ENCODE assay signal across 11 cellular contexts in the genomic region with DNA sequence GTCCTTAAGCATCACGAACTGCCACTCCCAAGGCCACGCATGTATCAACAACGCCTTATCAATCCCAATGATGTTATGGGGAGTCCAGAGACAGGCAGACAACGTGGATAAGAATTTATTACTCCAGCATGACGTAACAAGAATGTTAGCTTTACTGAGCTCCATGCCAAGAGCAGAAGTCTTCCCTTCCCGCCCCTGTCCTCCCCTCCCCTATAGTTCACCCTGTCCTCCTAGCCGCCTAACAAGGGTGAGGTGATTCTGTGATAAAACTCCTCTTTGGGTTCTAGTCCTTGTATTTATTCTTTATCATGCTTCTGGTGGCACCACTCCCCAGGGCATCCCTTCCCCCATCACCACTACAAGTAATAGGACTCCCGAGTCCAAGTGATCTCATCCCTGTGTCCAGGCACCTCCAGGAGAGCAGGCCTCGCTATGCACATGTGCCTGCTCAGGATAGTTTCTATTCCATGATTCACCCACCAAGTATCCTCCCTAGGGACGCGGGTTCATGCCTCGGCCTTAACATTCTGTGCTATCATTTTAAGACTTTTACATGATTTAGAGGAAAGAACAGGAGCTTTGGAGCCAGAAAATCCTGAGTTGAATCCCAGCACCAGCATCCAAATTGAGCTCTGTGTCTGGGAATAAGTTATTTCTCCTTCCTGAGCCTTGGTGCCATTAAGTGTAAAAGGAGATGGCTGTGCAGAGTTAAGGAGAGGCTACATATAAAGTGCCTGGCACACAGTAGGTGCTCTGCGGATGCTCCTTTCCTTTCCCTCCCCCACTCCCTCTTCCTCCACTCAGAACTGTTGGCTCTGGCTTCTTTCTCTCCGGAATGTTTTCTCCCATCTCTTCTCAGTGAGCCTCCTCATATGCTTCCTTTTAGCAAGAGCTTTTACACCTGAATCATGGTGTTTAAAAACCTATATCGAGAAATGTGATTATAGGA. TPM values are rescaled to one million over a fixed set of nuclear protein-coding genes. Genes with fewer than 3 reads are reported as not detected.
DNase-seq lines count a peak whose midpoint lies in the region; ATAC-seq and TF ChIP-seq lines count a peak whose summit lies in the region.
"Had no signal": no experiment of that assay in that cellular context is flagged by ENCODE, and none has a peak within 500 bp of the region (broad histone marks: within the 10 kb centered on the region; RNA-seq: fewer than 3 reads in every experiment).

No MANE protein-coding gene starts in this region.

- H2AFZ ChIP-seq in SK-N-SH (ENCODE audit: low read depth): peak overlapping the region; percentile 5; the same call in 1 of the 2 replicates

- 61% methylated on average over 15 of the region's 15 CpGs for WGBS in SK-N-SH (ENCODE audit: low lambda C conversion rate)

- no peaks in the 10 kb centered on the region for H3K27me3 ChIP-seq in SK-N-SH (ENCODE audit: insufficient read depth)

- no peak overlapping the region for H3K4me3 ChIP-seq in SK-N-SH (ENCODE audit: low read depth in 2 of 2, low read length in 1 of 2)
- no peak overlapping the region for H3K4me3 ChIP-seq in foreskin fibroblast (ENCODE audit: low read depth in 1 of 2, low read length in 2 of 2)

- no peaks in the 10 kb centered on the region for H3K4me1 Mint-ChIP-seq in activated CD4-positive, alpha-beta T cell treated with anti-CD3 and anti-CD28 coated beads for 36 hours
- H3K4me1 Mint-ChIP-seq: T-helper 17 cell had no signal

- peaks cover 8% of the 10 kb centered on the region for H3K9me3 ChIP-seq in SK-N-SH

- peak in 1 of 2 experiments; percentile 88; a peak in 2 of 4 replicates for TF ChIP-seq EP300 in SK-N-SH (IDR thresholded peaks at IDR 0.05; ENCODE audit: borderline replicate concordance in 1 of 2, low read depth in 1 of 2, low read length in 1 of 2)

- peaks cover 13% of the 10 kb centered on the region for H3F3A ChIP-seq in SK-N-SH (replicated peaks; ENCODE audit: insufficient read depth)

- H3K4me2 ChIP-seq in SK-N-SH: peak overlapping the region; percentile 51

- H3K79me2 ChIP-seq in SK-N-SH (ENCODE audit: insufficient read depth): peaks cover 35% of the 10 kb centered on the region; the same call in 1 of the 2 replicates

- H3K36me3 Mint-ChIP-seq in activated CD4-positive, alpha-beta T cell treated with anti-CD3 and anti-CD28 coated beads for 36 hours (ENCODE audit: low read depth): no peaks in the 10 kb centered on the region

- intact Hi-C loops in sciatic nerve (cut with DNase I): no loop called here
- intact Hi-C loops in activated CD4-positive, alpha-beta T cell treated with anti-CD3 and anti-CD28 coated beads for 36 hours (cut with DNase I, micrococcal nuclease): no loop called here

- no peaks in the 10 kb centered on the region for H4K20me1 ChIP-seq in SK-N-SH (ENCODE audit: insufficient read depth)

- peaks cover 29 to 41% of the 10 kb centered on the region in 2 experiments for H3K36me3 ChIP-seq in SK-N-SH (replicated peaks in 1 of 2; ENCODE audit: control insufficient read depth in 1 of 2, insufficient read depth in 2 of 2, low read length in 1 of 2)

- POLR2A ChIA-PET in SK-N-SH (lab: Yijun Ruan, JAX): interaction anchor here (0.6 kb wide), 1 partner anchor 12 kb away, joined by 3 read pairs; no protein-coding TSS in a partner anchor
- POLR2A ChIA-PET in activated CD4-positive, alpha-beta T cell treated with anti-CD3 and anti-CD28 coated beads for 36 hours (lab: Charles Lee): no interaction called here

- H3K27ac Mint-ChIP-seq in activated CD4-positive, alpha-beta T cell treated with anti-CD3 and anti-CD28 coated beads for 36 hours: no peak overlapping the region
- H3K27ac Mint-ChIP-seq: T-helper 17 cell had no signal

- DNase-seq in ELF-1 (ENCODE audit: low read depth, low spot score): peak; percentile 56
- no peak for DNase-seq in SK-N-SH
- peak; percentile 80 to 88 for DNase-seq in foreskin fibroblast
- no peak for DNase-seq in sciatic nerve (ENCODE audit: low spot score)
- no peak for DNase-seq in activated CD4-positive, alpha-beta T cell treated with anti-CD3 and anti-CD28 coated beads for 36 hours
- DNase-seq in iPS-NIHi7 (ENCODE audit: extremely low spot score): no peak
- no peak for DNase-seq in stimulated activated CD4-positive, alpha-beta T cell treated with anti-CD3 and anti-CD28 coated beads, Interleukin-15, amount 100 ng/mL, for 24 hours
- DNase-seq: DMS153, KG1, T-helper 17 cell had no signal

- peaks cover 3 to 10% of the 10 kb centered on the region in 2 experiments; a peak in 2 of 4 replicates for H3K4me1 ChIP-seq in SK-N-SH (ENCODE audit: control insufficient read depth in 1 of 2, insufficient read depth in 2 of 2, low read depth in 1 of 2, low read length in 1 of 2)

- H3K9me2 ChIP-seq in SK-N-SH: no peaks in the 10 kb centered on the region

- ATAC-seq in sciatic nerve (peak; percentile 79), HG03432 (IDR thresholded peaks at IDR 0.05; ENCODE audit: unreplicated experiment) (no peak)
- no peak for ATAC-seq in activated CD4-positive, alpha-beta T cell treated with anti-CD3 and anti-CD28 coated beads for 36 hours
- ATAC-seq: T-helper 17 cell had no signal

- H3K4me3 Mint-ChIP-seq in activated CD4-positive, alpha-beta T cell treated with anti-CD3 and anti-CD28 coated beads for 36 hours: no peak overlapping the region
- H3K4me3 Mint-ChIP-seq: T-helper 17 cell had no signal

- CTCF ChIA-PET in SK-N-SH (lab: Yijun Ruan, JAX): interaction anchor here (1.0 to 1.9 kb wide), 8 partner anchors 10 to 357 kb away, joined by 3 to 7 read pairs (median 4); no protein-coding TSS in a partner anchor
- CTCF ChIA-PET in activated CD4-positive, alpha-beta T cell treated with anti-CD3 and anti-CD28 coated beads for 36 hours (lab: Charles Lee): interaction anchor here (0.6 to 1.3 kb wide), 4 partner anchors 8 to 26 kb away, joined by 3 to 5 read pairs (median 3); no protein-coding TSS in a partner anchor

- H3K9me3 Mint-ChIP-seq in activated CD4-positive, alpha-beta T cell treated with anti-CD3 and anti-CD28 coated beads for 36 hours (ENCODE audit: low read depth): peaks cover 11% of the 10 kb centered on the region

- peak overlapping the region; percentile 39 to 74; a peak in 3 of 4 replicates for H3K27ac ChIP-seq in SK-N-SH (ENCODE audit: low read depth in 2 of 2, low read length in 1 of 2)

- peaks cover 19% of the 10 kb centered on the region for H3K27me3 Mint-ChIP-seq in activated CD4-positive, alpha-beta T cell treated with anti-CD3 and anti-CD28 coated beads for 36 hours

- TF ChIP-seq RAD21 in SK-N-SH (IDR thresholded peaks at IDR 0.05; ENCODE audit: low read length): no peak

- peak overlapping the region; percentile 41; the same call in 1 of the 2 replicates for H3K9ac ChIP-seq in SK-N-SH

- no peak for TF ChIP-seq CTCF in SK-N-SH (IDR thresholded peaks at IDR 0.05)
- TF ChIP-seq CTCF in foreskin fibroblast (IDR thresholded peaks at IDR 0.05; ENCODE audit: low read depth, low read length): no peak

TF ChIP-seq in SK-N-SH, 30 proteins besides CTCF, POLR2A, EP300 and RAD21 (continues in another document):
- TF ChIP-seq FOXM1 (IDR thresholded peaks at IDR 0.05; ENCODE audit: low read depth) (no peak), POLR2AphosphoS5 (IDR thresholded peaks at IDR 0.05; ENCODE audit: low read depth, low read length) (peak; percentile 80; the same call in 1 of the 2 replicates), SMC3 (IDR thresholded peaks at IDR 0.05; ENCODE audit: low read depth, low read length) (no peak), TAF1 (IDR thresholded peaks at IDR 0.05; ENCODE audit: borderline replicate concordance, low read depth, low read length) (no peak), MEF2A (IDR thresholded peaks at IDR 0.05; ENCODE audit: borderline replicate concordance, low read depth) (0 out of 2 replicates have a peak, but pooled peaks have one; percentile 14), RCOR1 (IDR thresholded peaks at IDR 0.05; ENCODE audit: low read length) (no peak), TCF12 (IDR thresholded peaks at IDR 0.05) (peak; percentile 93), CHD2 (IDR thresholded peaks at IDR 0.05; ENCODE audit: low read length, partially characterized antibody) (no peak), FOSL2 (IDR thresholded peaks at IDR 0.05; ENCODE audit: borderline replicate concordance, low read depth) (peak; percentile 95)
- TF ChIP-seq, protein P1, sequence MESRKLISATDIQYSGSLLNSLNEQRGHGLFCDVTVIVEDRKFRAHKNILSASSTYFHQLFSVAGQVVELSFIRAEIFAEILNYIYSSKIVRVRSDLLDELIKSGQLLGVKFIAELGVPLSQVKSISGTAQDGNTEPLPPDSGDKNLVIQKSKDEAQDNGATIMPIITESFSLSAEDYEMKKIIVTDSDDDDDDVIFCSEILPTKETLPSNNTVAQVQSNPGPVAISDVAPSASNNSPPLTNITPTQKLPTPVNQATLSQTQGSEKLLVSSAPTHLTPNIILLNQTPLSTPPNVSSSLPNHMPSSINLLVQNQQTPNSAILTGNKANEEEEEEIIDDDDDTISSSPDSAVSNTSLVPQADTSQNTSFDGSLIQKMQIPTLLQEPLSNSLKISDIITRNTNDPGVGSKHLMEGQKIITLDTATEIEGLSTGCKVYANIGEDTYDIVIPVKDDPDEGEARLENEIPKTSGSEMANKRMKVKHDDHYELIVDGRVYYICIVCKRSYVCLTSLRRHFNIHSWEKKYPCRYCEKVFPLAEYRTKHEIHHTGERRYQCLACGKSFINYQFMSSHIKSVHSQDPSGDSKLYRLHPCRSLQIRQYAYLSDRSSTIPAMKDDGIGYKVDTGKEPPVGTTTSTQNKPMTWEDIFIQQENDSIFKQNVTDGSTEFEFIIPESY (IDR thresholded peaks at IDR 0.05; ENCODE audit: borderline replicate concordance, low read depth): 0 out of 2 replicates have a peak, but pooled peaks have one; percentile 43
- TF ChIP-seq, protein P2, sequence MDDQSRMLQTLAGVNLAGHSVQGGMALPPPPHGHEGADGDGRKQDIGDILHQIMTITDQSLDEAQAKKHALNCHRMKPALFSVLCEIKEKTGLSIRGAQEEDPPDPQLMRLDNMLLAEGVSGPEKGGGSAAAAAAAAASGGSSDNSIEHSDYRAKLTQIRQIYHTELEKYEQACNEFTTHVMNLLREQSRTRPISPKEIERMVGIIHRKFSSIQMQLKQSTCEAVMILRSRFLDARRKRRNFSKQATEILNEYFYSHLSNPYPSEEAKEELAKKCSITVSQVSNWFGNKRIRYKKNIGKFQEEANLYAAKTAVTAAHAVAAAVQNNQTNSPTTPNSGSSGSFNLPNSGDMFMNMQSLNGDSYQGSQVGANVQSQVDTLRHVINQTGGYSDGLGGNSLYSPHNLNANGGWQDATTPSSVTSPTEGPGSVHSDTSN (IDR thresholded peaks at IDR 0.05): no peak; the same call in none of the 2 replicates

RNA-seq across cellular contexts. Expression of a gene that starts 15.3 kb away (rescaled TPM):
- polyA plus RNA-seq in SK-N-SH (2012; rRNA removed): 109 and 127 TPM in 2 replicates
- 93.7 and 103 TPM in 2 replicates for polyA plus RNA-seq in SK-N-SH (2012; cell fraction: cytosol; rRNA removed)
- polyA plus RNA-seq in SK-N-SH (2012; cell fraction: nucleus; rRNA removed): 123 and 155 TPM in 2 replicates
- total RNA-seq in sciatic nerve: 8.8 TPM
- total RNA-seq in activated CD4-positive, alpha-beta T cell treated with anti-CD3 and anti-CD28 coated beads for 36 hours: 1 to 10 TPM; 6.2 to 8.5 TPM

Comparison
In these comparisons a context has a peak if more than half of its experiments do, and no peak if none do; other contexts are left out.
1. DNase-seq: peak in ELF-1 (single experiment) and foreskin fibroblast (2 of 2); none in SK-N-SH (single experiment), sciatic nerve (single experiment), activated CD4-positive, alpha-beta T cell treated with anti-CD3 and anti-CD28 coated beads for 36 hours (single experiment), iPS-NIHi7 (single experiment) and stimulated activated CD4-positive, alpha-beta T cell treated with anti-CD3 and anti-CD28 coated beads, Interleukin-15, amount 100 ng/mL, for 24 hours (single experiment).